In the genomic region with DNA sequence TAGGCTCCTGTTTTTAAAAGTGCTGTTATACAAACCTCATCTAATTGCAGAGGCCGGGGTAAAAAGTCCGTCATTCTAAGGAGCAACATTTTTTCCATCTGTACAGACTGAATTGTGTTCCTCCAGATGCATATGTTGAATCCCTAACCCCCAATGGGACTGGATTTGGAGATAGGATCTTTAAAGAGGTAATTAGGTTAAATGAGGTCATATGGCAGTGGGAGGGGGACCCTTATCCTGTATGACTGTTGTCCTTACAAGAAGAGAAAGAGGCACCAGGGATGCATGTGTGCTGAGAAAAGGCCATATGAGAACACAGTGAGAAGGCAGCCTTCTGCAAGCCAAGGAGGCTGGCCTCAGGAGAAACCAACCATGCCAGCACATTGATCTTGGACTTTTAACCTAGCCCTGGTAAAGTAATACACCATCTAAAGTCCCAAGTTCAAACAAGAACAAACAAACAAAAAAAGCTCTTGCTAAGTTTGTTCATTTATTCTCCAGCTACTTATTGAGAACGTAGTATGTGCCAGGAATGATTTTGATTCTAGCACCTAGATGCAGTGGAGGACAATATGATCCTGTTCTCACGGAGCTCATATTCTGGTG, we compare ENCODE assay signal across 16 cellular contexts.
DNase-seq lines count a peak whose midpoint lies in the region; ATAC-seq and TF ChIP-seq lines count a peak whose summit lies in the region.
"Had no signal": no experiment of that assay in that cellular context is flagged by ENCODE, and none has a peak within 500 bp of the region (broad histone marks: within the 10 kb centered on the region; RNA-seq: fewer than 3 reads in every experiment).

No MANE protein-coding gene starts in this region.

- peak; percentile 27 for DNase-seq in SK-N-SH
- DNase-seq in NCI-H2171 (lab: John Stamatoyannopoulos, UW) = peak; percentile 87
- DNase-seq in SK-N-DZ (ENCODE audit: low spot score) = peak; percentile 94
- DNase-seq in right lobe of liver = no peak
- DNase-seq in lower lobe of right lung = no peak
- DNase-seq: 8988T; Calu3; CD8-positive, alpha-beta T cell; GOT3; H7; HFFc6 had no signal

- no peak overlapping the region for H3K4me2 ChIP-seq in SK-N-SH
- H3K4me2 ChIP-seq: BLaER1 treated with 17β-estradiol and CSF1 and Interleukin-3, amounts not matched to agents 10 nM and 100 nM had no signal

- H3K4me1 ChIP-seq in SK-N-SH (ENCODE audit: control insufficient read depth in 1 of 2, insufficient read depth in 2 of 2, low read depth in 1 of 2, low read length in 1 of 2) (no peaks in the 10 kb centered on the region; a peak in 1 of 4 replicates), right lobe of liver (peaks cover 0 to 14% (median 4%) of the 10 kb centered on the region in 4 donors), lower lobe of right lung (no peaks in the 10 kb centered on the region)
- H3K4me1 ChIP-seq: BLaER1 treated with 17β-estradiol and CSF1 and Interleukin-3, amounts not matched to agents 10 nM and 100 nM had no signal

- TF ChIP-seq POLR2A in right lobe of liver (IDR thresholded peaks at IDR 0.05) = no peak

- H2AFZ ChIP-seq in SK-N-SH (ENCODE audit: low read depth) = no peak overlapping the region

- H3K79me2 ChIP-seq in SK-N-SH (ENCODE audit: insufficient read depth) = no peaks in the 10 kb centered on the region

- H3K27me3 ChIP-seq in SK-N-SH (ENCODE audit: insufficient read depth) (no peaks in the 10 kb centered on the region), right lobe of liver (no peaks in the 10 kb centered on the region), lower lobe of right lung (ENCODE audit: low read depth) (peaks cover 8% of the 10 kb centered on the region)
- H3K27me3 ChIP-seq: BLaER1 treated with 17β-estradiol and CSF1 and Interleukin-3, amounts not matched to agents 10 nM and 100 nM had no signal

- H3K36me3 ChIP-seq in SK-N-SH (replicated peaks in 1 of 2; ENCODE audit: control insufficient read depth in 1 of 2, insufficient read depth in 2 of 2, low read length in 1 of 2) = no peaks in the 10 kb centered on the region
- H3K36me3 ChIP-seq in right lobe of liver = no peaks in the 10 kb centered on the region
- no peaks in the 10 kb centered on the region for H3K36me3 ChIP-seq in lower lobe of right lung
- H3K36me3 ChIP-seq: BLaER1 treated with 17β-estradiol and CSF1 and Interleukin-3, amounts not matched to agents 10 nM and 100 nM had no signal

- intact Hi-C loops in right lobe of liver (cut with DNase I) (no loop called here), lower lobe of right lung (cut with DNase I) (no loop called here)

- POLR2A ChIA-PET in SK-N-SH (lab: Yijun Ruan, JAX) = no interaction called here

- no peak overlapping the region for H3K9ac ChIP-seq in SK-N-SH
- H3K9ac ChIP-seq: BLaER1 treated with 17β-estradiol and CSF1 and Interleukin-3, amounts not matched to agents 10 nM and 100 nM had no signal

- no peak for ATAC-seq in SK-N-SH treated with all-trans-retinoic acid at 6 μM for 48 hours
- ATAC-seq in right lobe of liver = peak; percentile 61 to 86 (median 68)
- ATAC-seq in HG02763 (IDR thresholded peaks at IDR 0.05; ENCODE audit: unreplicated experiment) = no peak
- ATAC-seq in GM18861 (IDR thresholded peaks at IDR 0.05; ENCODE audit: unreplicated experiment) = no peak
- ATAC-seq in lower lobe of right lung = no peak
- ATAC-seq: CD8-positive, alpha-beta T cell; HCT116 had no signal

- no peaks in the 10 kb centered on the region for H3K9me2 ChIP-seq in SK-N-SH

- TF ChIP-seq EP300 in SK-N-SH (IDR thresholded peaks at IDR 0.05; ENCODE audit: borderline replicate concordance in 1 of 2, low read depth in 1 of 2, low read length in 1 of 2) = no peak

- WGBS in SK-N-SH (ENCODE audit: low lambda C conversion rate) = 44% methylated on average over 4 of the region's 4 CpGs
- 66% methylated on average over 4 of the region's 4 CpGs for WGBS in right lobe of liver (ENCODE audit: insufficient coverage, low coverage, low lambda C conversion rate, missing lambda C conversion rate)

- no peaks in the 10 kb centered on the region for H4K20me1 ChIP-seq in SK-N-SH (ENCODE audit: insufficient read depth)
- H4K20me1 ChIP-seq: BLaER1 treated with 17β-estradiol and CSF1 and Interleukin-3, amounts not matched to agents 10 nM and 100 nM had no signal

- no peaks in the 10 kb centered on the region for H3K9me3 ChIP-seq in SK-N-SH
- H3K9me3 ChIP-seq in right lobe of liver = no peaks in the 10 kb centered on the region
- no peaks in the 10 kb centered on the region for H3K9me3 ChIP-seq in lower lobe of right lung
- H3K9me3 ChIP-seq: BLaER1 treated with 17β-estradiol and CSF1 and Interleukin-3, amounts not matched to agents 10 nM and 100 nM had no signal

- TF ChIP-seq RAD21 in SK-N-SH (IDR thresholded peaks at IDR 0.05; ENCODE audit: low read length) = no peak

- H3K4me3 ChIP-seq in SK-N-SH (ENCODE audit: low read depth in 2 of 2, low read length in 1 of 2) (no peak overlapping the region), right lobe of liver (no peak overlapping the region), lower lobe of right lung (no peak overlapping the region)
- H3K4me3 ChIP-seq: BLaER1 treated with 17β-estradiol and CSF1 and Interleukin-3, amounts not matched to agents 10 nM and 100 nM had no signal

- H3F3A ChIP-seq in SK-N-SH (replicated peaks; ENCODE audit: insufficient read depth) = no peaks in the 10 kb centered on the region

- TF ChIP-seq CTCF in SK-N-SH (IDR thresholded peaks at IDR 0.05) (no peak), right lobe of liver (IDR thresholded peaks at IDR 0.05) (no peak), lower lobe of right lung (IDR thresholded peaks at IDR 0.05) (no peak)

- H3K27ac ChIP-seq in SK-N-SH (ENCODE audit: low read depth in 2 of 2, low read length in 1 of 2) = no peak overlapping the region
- no peak overlapping the region for H3K27ac ChIP-seq in right lobe of liver
- H3K27ac ChIP-seq in lower lobe of right lung = no peak overlapping the region
- H3K27ac ChIP-seq: BLaER1 treated with 17β-estradiol and CSF1 and Interleukin-3, amounts not matched to agents 10 nM and 100 nM had no signal

- CTCF ChIA-PET in SK-N-SH (lab: Yijun Ruan, JAX) = no interaction called here

TF ChIP-seq in SK-N-SH, 30 proteins besides CTCF, POLR2A, EP300 and RAD21:
- no peak for TF ChIP-seq RXRA (IDR thresholded peaks at IDR 0.05; ENCODE audit: borderline replicate concordance, low read depth)

TF ChIP-seq in SK-N-SH treated with all-trans-retinoic acid at 6 μM for 48 hours, 23 proteins besides CTCF, POLR2A, EP300 and RAD21:
- TF ChIP-seq OSR1 (CRISPR knock-in tag; IDR thresholded peaks at IDR 0.05) (no peak), ISL1 (CRISPR knock-in tag; IDR thresholded peaks at IDR 0.05) (no peak), ZNF565 (CRISPR knock-in tag; conservative IDR thresholded peaks at IDR 0.05; ENCODE audit: low read depth) (no peak), GLIS3 (CRISPR knock-in tag; IDR thresholded peaks at IDR 0.05) (no peak), ZFP3 (CRISPR knock-in tag; IDR thresholded peaks at IDR 0.05) (no peak), BACH2 (CRISPR knock-in tag; IDR thresholded peaks at IDR 0.05; ENCODE audit: borderline replicate concordance) (no peak), ZFP30 (CRISPR knock-in tag; IDR thresholded peaks at IDR 0.05) (no peak), ZNF8 (CRISPR knock-in tag; IDR thresholded peaks at IDR 0.05) (no peak)
- TF ChIP-seq, protein P1, sequence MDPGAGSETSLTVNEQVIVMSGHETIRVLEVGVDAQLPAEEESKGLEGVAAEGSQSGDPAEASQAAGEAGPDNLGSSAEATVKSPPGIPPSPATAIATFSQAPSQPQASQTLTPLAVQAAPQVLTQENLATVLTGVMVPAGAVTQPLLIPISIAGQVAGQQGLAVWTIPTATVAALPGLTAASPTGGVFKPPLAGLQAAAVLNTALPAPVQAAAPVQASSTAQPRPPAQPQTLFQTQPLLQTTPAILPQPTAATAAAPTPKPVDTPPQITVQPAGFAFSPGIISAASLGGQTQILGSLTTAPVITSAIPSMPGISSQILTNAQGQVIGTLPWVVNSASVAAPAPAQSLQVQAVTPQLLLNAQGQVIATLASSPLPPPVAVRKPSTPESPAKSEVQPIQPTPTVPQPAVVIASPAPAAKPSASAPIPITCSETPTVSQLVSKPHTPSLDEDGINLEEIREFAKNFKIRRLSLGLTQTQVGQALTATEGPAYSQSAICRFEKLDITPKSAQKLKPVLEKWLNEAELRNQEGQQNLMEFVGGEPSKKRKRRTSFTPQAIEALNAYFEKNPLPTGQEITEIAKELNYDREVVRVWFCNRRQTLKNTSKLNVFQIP (CRISPR knock-in tag; IDR thresholded peaks at IDR 0.05; ENCODE audit: borderline replicate concordance, low read depth) = no peak
- TF ChIP-seq, protein P2, sequence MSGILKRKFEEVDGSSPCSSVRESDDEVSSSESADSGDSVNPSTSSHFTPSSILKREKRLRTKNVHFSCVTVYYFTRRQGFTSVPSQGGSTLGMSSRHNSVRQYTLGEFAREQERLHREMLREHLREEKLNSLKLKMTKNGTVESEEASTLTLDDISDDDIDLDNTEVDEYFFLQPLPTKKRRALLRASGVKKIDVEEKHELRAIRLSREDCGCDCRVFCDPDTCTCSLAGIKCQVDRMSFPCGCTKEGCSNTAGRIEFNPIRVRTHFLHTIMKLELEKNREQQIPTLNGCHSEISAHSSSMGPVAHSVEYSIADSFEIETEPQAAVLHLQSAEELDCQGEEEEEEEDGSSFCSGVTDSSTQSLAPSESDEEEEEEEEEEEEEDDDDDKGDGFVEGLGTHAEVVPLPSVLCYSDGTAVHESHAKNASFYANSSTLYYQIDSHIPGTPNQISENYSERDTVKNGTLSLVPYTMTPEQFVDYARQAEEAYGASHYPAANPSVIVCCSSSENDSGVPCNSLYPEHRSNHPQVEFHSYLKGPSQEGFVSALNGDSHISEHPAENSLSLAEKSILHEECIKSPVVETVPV (CRISPR knock-in tag; IDR thresholded peaks at IDR 0.05) = no peak
- TF ChIP-seq, protein P3, sequence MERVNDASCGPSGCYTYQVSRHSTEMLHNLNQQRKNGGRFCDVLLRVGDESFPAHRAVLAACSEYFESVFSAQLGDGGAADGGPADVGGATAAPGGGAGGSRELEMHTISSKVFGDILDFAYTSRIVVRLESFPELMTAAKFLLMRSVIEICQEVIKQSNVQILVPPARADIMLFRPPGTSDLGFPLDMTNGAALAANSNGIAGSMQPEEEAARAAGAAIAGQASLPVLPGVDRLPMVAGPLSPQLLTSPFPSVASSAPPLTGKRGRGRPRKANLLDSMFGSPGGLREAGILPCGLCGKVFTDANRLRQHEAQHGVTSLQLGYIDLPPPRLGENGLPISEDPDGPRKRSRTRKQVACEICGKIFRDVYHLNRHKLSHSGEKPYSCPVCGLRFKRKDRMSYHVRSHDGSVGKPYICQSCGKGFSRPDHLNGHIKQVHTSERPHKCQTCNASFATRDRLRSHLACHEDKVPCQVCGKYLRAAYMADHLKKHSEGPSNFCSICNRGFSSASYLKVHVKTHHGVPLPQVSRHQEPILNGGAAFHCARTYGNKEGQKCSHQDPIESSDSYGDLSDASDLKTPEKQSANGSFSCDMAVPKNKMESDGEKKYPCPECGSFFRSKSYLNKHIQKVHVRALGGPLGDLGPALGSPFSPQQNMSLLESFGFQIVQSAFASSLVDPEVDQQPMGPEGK (CRISPR knock-in tag; IDR thresholded peaks at IDR 0.05; ENCODE audit: borderline replicate concordance) = no peak
TF ChIP-seq in SK-N-SH treated with all-trans-retinoic acid at 6 μM for 48 hours: peak in this region for 0.

Comparison
In these comparisons a context has a peak if more than half of its experiments do, and no peak if none do; other contexts are left out.
1. DNase-seq: peak in SK-N-SH (single experiment), NCI-H2171 (single experiment) and SK-N-DZ (single experiment); none in right lobe of liver (0 of 3) and lower lobe of right lung (single experiment).
2. ATAC-seq: peak in right lobe of liver (4 of 4); none in SK-N-SH treated with all-trans-retinoic acid at 6 μM for 48 hours (single experiment), HG02763 (single experiment), GM18861 (single experiment) and lower lobe of right lung (0 of 2).